Comparison of ENCODE assay signal across 9 cellular contexts in genomic region chr2:157572725-157573124, GRCh38. TPM values are rescaled to one million over a fixed set of nuclear protein-coding genes. Genes with fewer than 3 reads are reported as not detected.
A peak's percentile ranks its signal among the peaks of the same experiment; 100 is the strongest.
DNase-seq lines count a peak whose midpoint lies in the region; ATAC-seq and TF ChIP-seq lines count a peak whose summit lies in the region.
"Had no signal": no experiment of that assay in that cellular context is flagged by ENCODE, and none has a peak within 500 bp of the region (broad histone marks: within the 10 kb centered on the region; RNA-seq: fewer than 3 reads in every experiment).

No MANE protein-coding gene starts in this region.

- H3K27ac Mint-ChIP-seq in osteocyte (ENCODE audit: unreplicated experiment), result no peak overlapping the region
- H3K27ac Mint-ChIP-seq: dendritic cell treated with granulocyte-macrophage colony-stimulating factor and Interleukin-4, amounts not matched to agents 40 ng/mL and 50 ng/mL, for 4 days had no signal

- POLR2A ChIA-PET in SK-N-SH (lab: Yijun Ruan, JAX), result no interaction called here

- no peaks in the 10 kb centered on the region for H3K9me3 Mint-ChIP-seq in osteocyte (ENCODE audit: unreplicated experiment)
- H3K9me3 Mint-ChIP-seq: dendritic cell treated with granulocyte-macrophage colony-stimulating factor and Interleukin-4, amounts not matched to agents 40 ng/mL and 50 ng/mL, for 4 days had no signal

- TF ChIP-seq EP300 in SK-N-SH (IDR thresholded peaks at IDR 0.05; ENCODE audit: borderline replicate concordance in 1 of 2, low read depth in 1 of 2, low read length in 1 of 2), result no peak
- TF ChIP-seq EP300 in transverse colon (IDR thresholded peaks at IDR 0.05; ENCODE audit: low read depth), result no peak

- H3K4me1 Mint-ChIP-seq in osteocyte (ENCODE audit: unreplicated experiment), result no peaks in the 10 kb centered on the region

- no peaks in the 10 kb centered on the region for H3K4me1 ChIP-seq in SK-N-SH (ENCODE audit: control insufficient read depth in 1 of 2, insufficient read depth in 2 of 2, low read depth in 1 of 2, low read length in 1 of 2)
- no peaks in the 10 kb centered on the region for H3K4me1 ChIP-seq in transverse colon

- H2AFZ ChIP-seq in SK-N-SH (ENCODE audit: low read depth), result no peak overlapping the region

- peaks cover 10% of the 10 kb centered on the region for H3K27me3 Mint-ChIP-seq in osteocyte (ENCODE audit: unreplicated experiment)
- H3K27me3 Mint-ChIP-seq: dendritic cell treated with granulocyte-macrophage colony-stimulating factor and Interleukin-4, amounts not matched to agents 40 ng/mL and 50 ng/mL, for 4 days had no signal

- H4K20me1 ChIP-seq in SK-N-SH (ENCODE audit: insufficient read depth), result no peaks in the 10 kb centered on the region

- intact Hi-C loops in left ventricle myocardium superior (cut with micrococcal nuclease) (no loop called here), transverse colon (cut with DNase I; ENCODE audit: low total_unique reads) (no loop called here)

- in situ Hi-C loops in astrocyte of the cerebellum (cut with HindIII; ENCODE audit: low sequenced_read_pairs), result no loop called here
- in situ Hi-C loops in transverse colon (cut with MboI; ENCODE audit: low pct_ligation_motif_present in 1 of 4, low pct_unique_long_range_greater_than_20kb in 1 of 4, low sequenced_read_pairs in 3 of 4), result no loop called here

- TF ChIP-seq RAD21 in SK-N-SH (IDR thresholded peaks at IDR 0.05; ENCODE audit: low read length), result 0 out of 2 replicates have a peak, but pooled peaks have one; percentile 8

- no peaks in the 10 kb centered on the region for H3K79me2 ChIP-seq in SK-N-SH (ENCODE audit: insufficient read depth)

- peak; percentile 37; the same call in 1 of the 2 replicates for TF ChIP-seq CTCF in SK-N-SH (IDR thresholded peaks at IDR 0.05)
- TF ChIP-seq CTCF in astrocyte of the cerebellum (IDR thresholded peaks at IDR 0.05; ENCODE audit: low read depth, low read length, missing control alignments), result peak; percentile 28
- TF ChIP-seq CTCF in osteocyte (IDR thresholded peaks at IDR 0.05), result peak; percentile 33
- TF ChIP-seq CTCF in transverse colon (IDR thresholded peaks at IDR 0.05), result peak in 2 of 5 experiments; percentile 22 to 27

- H3K4me3 ChIP-seq in SK-N-SH (ENCODE audit: low read depth in 2 of 2, low read length in 1 of 2) (no peak overlapping the region), astrocyte of the cerebellum (ENCODE audit: low read depth, low read length) (no peak overlapping the region), transverse colon (no peak overlapping the region)

- H3K9me2 ChIP-seq in SK-N-SH, result no peaks in the 10 kb centered on the region

- ATAC-seq in SK-N-SH treated with all-trans-retinoic acid at 6 μM for 48 hours (no peak), HG03521 (IDR thresholded peaks at IDR 0.05; ENCODE audit: unreplicated experiment) (peak; percentile 71), left ventricle myocardium superior (no peak)

- no peak overlapping the region for H3K27ac ChIP-seq in SK-N-SH (ENCODE audit: low read depth in 2 of 2, low read length in 1 of 2)
- H3K27ac ChIP-seq in transverse colon, result no peak overlapping the region

- no peak for TF ChIP-seq POLR2A in transverse colon (IDR thresholded peaks at IDR 0.05)

- H3K4me2 ChIP-seq in SK-N-SH, result no peak overlapping the region

- 3% methylated on average over 2 of the region's 2 CpGs for WGBS in SK-N-SH (ENCODE audit: low lambda C conversion rate)
- WGBS in transverse colon (ENCODE audit: low coverage in 1 of 2), 2 donors, result 15 to 44% methylated on average over 2 of the region's 2 CpGs

- DNase-seq in SK-N-SH (peak; percentile 33), astrocyte of the cerebellum (ENCODE audit: low read depth) (no peak), osteocyte (ENCODE audit: extremely low spot score, unreplicated experiment) (no peak), NK-92 (lab: John Stamatoyannopoulos, UW; ENCODE audit: unreplicated experiment) (no peak), left ventricle myocardium superior (no peak), transverse colon (no peak)

- H3K27me3 ChIP-seq in SK-N-SH (ENCODE audit: insufficient read depth) (no peaks in the 10 kb centered on the region; the same call in 1 of the 2 replicates), transverse colon (no peaks in the 10 kb centered on the region)

- CTCF ChIA-PET in SK-N-SH (lab: Yijun Ruan, JAX), result interaction anchor here (0.8 to 1.4 kb wide), 4 partner anchors 9 to 25 kb away, joined by 3 to 7 read pairs (median 4); no protein-coding TSS in a partner anchor

- no peaks in the 10 kb centered on the region for H3F3A ChIP-seq in SK-N-SH (replicated peaks; ENCODE audit: insufficient read depth)

- H3K4me3 Mint-ChIP-seq in osteocyte (ENCODE audit: unreplicated experiment), result no peak overlapping the region
- H3K4me3 Mint-ChIP-seq: dendritic cell treated with granulocyte-macrophage colony-stimulating factor and Interleukin-4, amounts not matched to agents 40 ng/mL and 50 ng/mL, for 4 days had no signal

- no peaks in the 10 kb centered on the region for H3K36me3 Mint-ChIP-seq in osteocyte (ENCODE audit: unreplicated experiment)

- H3K36me3 ChIP-seq in SK-N-SH (replicated peaks in 1 of 2; ENCODE audit: control insufficient read depth in 1 of 2, insufficient read depth in 2 of 2, low read length in 1 of 2), result no peaks in the 10 kb centered on the region
- H3K36me3 ChIP-seq in transverse colon, result no peaks in the 10 kb centered on the region

- H3K9me3 ChIP-seq in SK-N-SH (no peaks in the 10 kb centered on the region), transverse colon (no peaks in the 10 kb centered on the region)

- H3K9ac ChIP-seq in SK-N-SH, result no peak overlapping the region

TF ChIP-seq in SK-N-SH, 30 proteins besides CTCF, POLR2A, EP300 and RAD21 (continues in another document):
- TF ChIP-seq PBX3 (IDR thresholded peaks at IDR 0.05), result no peak
- TF ChIP-seq NFIC (IDR thresholded peaks at IDR 0.05; ENCODE audit: borderline replicate concordance), result no peak
- no peak for TF ChIP-seq JUND (IDR thresholded peaks at IDR 0.05)
- TF ChIP-seq FOXM1 (IDR thresholded peaks at IDR 0.05; ENCODE audit: low read depth), result no peak

TF ChIP-seq in SK-N-SH treated with all-trans-retinoic acid at 6 μM for 48 hours, 23 proteins besides CTCF, POLR2A, EP300 and RAD21:
- no peak for TF ChIP-seq RARB (CRISPR knock-in tag; IDR thresholded peaks at IDR 0.05)
- no peak for TF ChIP-seq PPARA (CRISPR knock-in tag; IDR thresholded peaks at IDR 0.05; ENCODE audit: borderline replicate concordance)
- no peak for TF ChIP-seq ESRRG (CRISPR knock-in tag; IDR thresholded peaks at IDR 0.05)
- TF ChIP-seq ARNTL (CRISPR knock-in tag; IDR thresholded peaks at IDR 0.05; ENCODE audit: borderline replicate concordance, low read depth), result no peak

RNA-seq across cellular contexts. Expression of gene ACVR1C, which starts 55.9 kb away (rescaled TPM):
- polyA plus RNA-seq in SK-N-SH (2012; rRNA removed), result 0.03 TPM in 1 of 2 replicates, not detected in the other
- polyA plus RNA-seq in SK-N-SH (2012; cell fraction: cytosol; rRNA removed), result 0.01 TPM in 2 replicates
- 0.01 and 0.04 TPM in 2 replicates for polyA plus RNA-seq in SK-N-SH (2012; cell fraction: nucleus; rRNA removed)
- total RNA-seq in osteocyte (0.08 and 0.16 TPM in 2 replicates), left ventricle myocardium superior (0.32 TPM), transverse colon (10 to 100 TPM in 3 of 4 donors, 1 to 10 TPM in 1; 8.2 to 13.7 (median 11.9) TPM)
